Comparison of ENCODE assay signal across 10 cellular contexts in the genomic region with DNA sequence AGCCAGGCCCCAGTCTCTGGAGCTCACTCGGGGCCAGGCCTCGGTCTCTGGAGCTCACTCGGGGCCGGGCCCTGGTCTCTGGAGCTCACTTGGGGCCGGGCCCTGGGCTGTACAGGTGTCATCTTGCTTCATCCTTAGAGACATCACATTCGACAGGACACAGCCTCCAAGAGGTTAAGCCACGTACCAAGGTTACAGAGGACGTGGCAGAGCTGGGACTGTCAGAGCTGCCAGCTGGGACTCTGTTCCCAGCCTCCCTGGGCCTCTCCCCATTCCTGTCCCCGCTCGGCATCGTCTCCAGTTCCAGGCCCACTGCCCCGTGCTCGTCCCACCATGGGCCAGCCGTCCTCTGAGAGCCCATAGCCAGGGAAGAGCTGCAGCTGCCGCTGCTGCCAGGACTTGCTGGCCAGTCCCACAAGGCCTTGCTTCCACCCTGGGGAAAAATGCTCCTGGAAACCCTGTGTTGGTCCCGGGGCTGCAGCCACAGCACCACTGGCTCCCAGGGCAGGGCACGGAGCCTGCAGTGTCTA. TPM values are rescaled to one million over a fixed set of nuclear protein-coding genes. Genes with fewer than 3 reads are reported as not detected.
"Had no signal": no experiment of that assay in that cellular context is flagged by ENCODE, and none has a peak within 500 bp of the region (broad histone marks: within the 10 kb centered on the region; RNA-seq: fewer than 3 reads in every experiment).

No MANE protein-coding gene starts in this region.

- H3K36me3 ChIP-seq: HAP-1 had no signal

- H3K4me1 ChIP-seq: HAP-1 had no signal

- FAIRE-seq: H1, H54, HTR-8/SVneo, K562 had no signal

- H3K9me3 ChIP-seq: HAP-1 had no signal

- H3K4me3 Mint-ChIP-seq: GM23338, HFFc6 had no signal

- H3K4me3 ChIP-seq: GM23338, HAP-1, K562 had no signal

- H2AFZ ChIP-seq: GM23338 had no signal

- H3K27ac Mint-ChIP-seq: GM23338, HFFc6 had no signal

- H3K4me2 ChIP-seq: GM23338 had no signal

- DNase-seq: HFFc6, IMR-90, KG1 had no signal

- H3K9me3 Mint-ChIP-seq: HFFc6 had no signal

RNA-seq across cellular contexts. Expression of gene CABP7, which starts 19.6 kb away (rescaled TPM):
- total RNA-seq: HFFc6, HT-29, K562 had no signal
